Comparison of ENCODE assay signal across 1 cellular context in the genomic region with DNA sequence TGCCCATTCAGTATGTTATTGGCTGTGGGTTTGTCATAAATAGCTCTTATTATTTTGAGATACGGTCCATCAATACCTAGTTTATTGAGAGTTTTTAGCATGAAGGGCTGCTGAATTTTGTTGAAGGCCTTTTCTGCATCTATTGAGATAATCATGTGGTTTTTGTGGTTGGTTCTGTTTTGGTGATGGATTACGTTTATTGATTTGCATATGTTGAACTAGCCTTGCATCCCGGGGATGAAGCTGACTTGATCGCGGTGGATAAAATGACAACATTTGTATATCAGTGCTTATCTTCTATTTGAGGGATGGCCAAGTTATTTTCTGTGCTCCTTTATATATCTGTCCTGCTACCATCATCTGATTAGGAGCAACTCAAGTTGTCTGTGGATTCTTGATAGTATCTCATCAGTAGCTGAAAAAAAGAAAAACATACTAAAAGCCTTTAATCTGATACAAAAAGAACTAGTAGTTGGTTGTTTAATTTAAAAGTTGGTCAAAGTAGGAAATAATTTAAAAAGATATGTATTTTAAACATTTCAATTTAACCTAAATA.
TF ChIP-seq lines count a peak whose summit lies in the region.

No MANE protein-coding gene starts in this region.

TF ChIP-seq in K562, 482 proteins besides CTCF, POLR2A, EP300 and RAD21 (continued from another document):
- TF ChIP-seq, protein P1, sequence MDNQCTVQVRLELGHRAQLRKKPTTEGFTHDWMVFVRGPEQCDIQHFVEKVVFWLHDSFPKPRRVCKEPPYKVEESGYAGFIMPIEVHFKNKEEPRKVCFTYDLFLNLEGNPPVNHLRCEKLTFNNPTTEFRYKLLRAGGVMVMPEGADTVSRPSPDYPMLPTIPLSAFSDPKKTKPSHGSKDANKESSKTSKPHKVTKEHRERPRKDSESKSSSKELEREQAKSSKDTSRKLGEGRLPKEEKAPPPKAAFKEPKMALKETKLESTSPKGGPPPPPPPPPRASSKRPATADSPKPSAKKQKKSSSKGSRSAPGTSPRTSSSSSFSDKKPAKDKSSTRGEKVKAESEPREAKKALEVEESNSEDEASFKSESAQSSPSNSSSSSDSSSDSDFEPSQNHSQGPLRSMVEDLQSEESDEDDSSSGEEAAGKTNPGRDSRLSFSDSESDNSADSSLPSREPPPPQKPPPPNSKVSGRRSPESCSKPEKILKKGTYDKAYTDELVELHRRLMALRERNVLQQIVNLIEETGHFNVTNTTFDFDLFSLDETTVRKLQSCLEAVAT (IDR thresholded peaks at IDR 0.05), result peak in 1 of 2 experiments; percentile 67; a peak in 1 of 4 replicates
- TF ChIP-seq ZNF324 (CRISPR knock-in tag; IDR thresholded peaks at IDR 0.05), result peak; percentile 95
- peak; percentile 61; the same call in 1 of the 2 replicates for TF ChIP-seq ESRRA (IDR thresholded peaks at IDR 0.05; ENCODE audit: borderline replicate concordance, low read depth)
- TF ChIP-seq ZNF134 (CRISPR knock-in tag; conservative IDR thresholded peaks at IDR 0.05), result peak; percentile 61; the same call in 1 of the 2 replicates
TF ChIP-seq in K562: peak in this region for 5; not testable (repeated sequence) for 477.
